10 cellular contexts compared by ENCODE assay signal in the genomic region with DNA sequence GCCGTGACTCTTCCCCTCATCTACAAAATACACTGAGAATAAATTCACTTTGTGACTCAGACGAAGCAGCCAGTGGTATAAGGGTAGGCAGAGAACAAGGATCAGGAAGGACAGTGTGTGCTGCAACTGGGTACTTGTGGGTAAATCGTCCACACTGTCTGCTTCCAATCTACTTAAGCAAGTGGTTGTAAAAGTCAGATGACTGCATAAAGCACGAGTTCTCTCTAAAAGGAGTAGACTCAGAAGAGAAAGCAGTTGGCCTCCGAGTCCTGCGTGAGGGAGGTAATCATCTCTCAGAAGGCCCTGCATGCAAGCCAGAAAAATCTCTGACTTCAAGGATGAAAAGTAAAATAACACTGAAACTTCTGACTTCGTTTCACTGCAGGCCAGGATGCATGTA. TPM values are rescaled to one million over a fixed set of nuclear protein-coding genes. Genes with fewer than 3 reads are reported as not detected.
DNase-seq lines count a peak whose midpoint lies in the region; ATAC-seq and TF ChIP-seq lines count a peak whose summit lies in the region.
"Had no signal": no experiment of that assay in that cellular context is flagged by ENCODE, and none has a peak within 500 bp of the region (broad histone marks: within the 10 kb centered on the region; RNA-seq: fewer than 3 reads in every experiment).

No MANE protein-coding gene starts in this region.

- H3K27ac Mint-ChIP-seq in endodermal cell = peak overlapping the region; percentile 83
- H3K27ac Mint-ChIP-seq in stimulated activated effector memory CD8-positive, alpha-beta T cell treated with anti-CD3 and anti-CD28 coated beads, Interleukin-12 subunit alpha, Interleukin-12 subunit beta, amount 100 ng/mL, for 72 hours = peak overlapping the region; percentile 74
- no peak overlapping the region for H3K27ac Mint-ChIP-seq in activated naive CD8-positive, alpha-beta T cell treated with anti-CD3 and anti-CD28 coated beads for 36 hours
- H3K27ac Mint-ChIP-seq: IgD-negative memory B cell had no signal

- H3K27ac ChIP-seq in endodermal cell (ENCODE audit: low read depth, low read length) = no peak overlapping the region
- peak overlapping the region; percentile 42 to 63 for H3K27ac ChIP-seq in liver (ENCODE audit: low read depth in 1 of 2, low read length in 2 of 2)
- H3K27ac ChIP-seq: parathyroid adenoma had no signal

- H3K9me3 ChIP-seq in endodermal cell (ENCODE audit: control insufficient read depth, low read length) (no peaks in the 10 kb centered on the region), liver (ENCODE audit: control insufficient read depth in 4 of 4, low read length in 3 of 4) (no peaks in the 10 kb centered on the region)

- TF ChIP-seq CTCF in endodermal cell (conservative IDR thresholded peaks at IDR 0.05) = no peak
- no peak for TF ChIP-seq CTCF in liver (IDR thresholded peaks at IDR 0.05; ENCODE audit: low read depth, low read length, missing input control)

- no peak for ATAC-seq in stimulated activated effector memory CD8-positive, alpha-beta T cell treated with anti-CD3 and anti-CD28 coated beads, Interleukin-12 subunit alpha, Interleukin-12 subunit beta, amount 100 ng/mL, for 72 hours
- ATAC-seq in HG03378 (IDR thresholded peaks at IDR 0.05; ENCODE audit: unreplicated experiment) = no peak

- H3K9me3 Mint-ChIP-seq in endodermal cell = peaks cover 2% of the 10 kb centered on the region
- no peaks in the 10 kb centered on the region for H3K9me3 Mint-ChIP-seq in stimulated activated effector memory CD8-positive, alpha-beta T cell treated with anti-CD3 and anti-CD28 coated beads, Interleukin-12 subunit alpha, Interleukin-12 subunit beta, amount 100 ng/mL, for 72 hours
- H3K9me3 Mint-ChIP-seq in activated naive CD8-positive, alpha-beta T cell treated with anti-CD3 and anti-CD28 coated beads for 36 hours = no peaks in the 10 kb centered on the region
- H3K9me3 Mint-ChIP-seq: IgD-negative memory B cell had no signal

- H3K36me3 ChIP-seq in endodermal cell (ENCODE audit: control insufficient read depth, insufficient read depth, low read length) (peaks cover 64% of the 10 kb centered on the region), liver (ENCODE audit: control insufficient read depth in 4 of 4, insufficient read depth in 3 of 4, low read depth in 1 of 4, low read length in 3 of 4) (peaks cover 0 to 9% (median 3%) of the 10 kb centered on the region in 4 donors)

- CTCF ChIA-PET in HEK293T (lab: Yijun Ruan, JAX) = no interaction called here

- H3K4me1 ChIP-seq in endodermal cell (ENCODE audit: control insufficient read depth, insufficient read depth, low read length) (no peaks in the 10 kb centered on the region), liver (ENCODE audit: control insufficient read depth in 4 of 4, insufficient read depth in 4 of 4, low read length in 3 of 4) (peaks cover 5 to 21% (median 11%) of the 10 kb centered on the region in 4 donors)
- H3K4me1 ChIP-seq: parathyroid adenoma had no signal

- H3K36me3 Mint-ChIP-seq in endodermal cell (ENCODE audit: low read depth) = peaks cover 40% of the 10 kb centered on the region
- peaks cover 74% of the 10 kb centered on the region for H3K36me3 Mint-ChIP-seq in stimulated activated effector memory CD8-positive, alpha-beta T cell treated with anti-CD3 and anti-CD28 coated beads, Interleukin-12 subunit alpha, Interleukin-12 subunit beta, amount 100 ng/mL, for 72 hours
- peaks cover 6% of the 10 kb centered on the region for H3K36me3 Mint-ChIP-seq in activated naive CD8-positive, alpha-beta T cell treated with anti-CD3 and anti-CD28 coated beads for 36 hours

- no peak for TF ChIP-seq RAD21 in liver (IDR thresholded peaks at IDR 0.05)

- no peaks in the 10 kb centered on the region for H3K27me3 ChIP-seq in endodermal cell (ENCODE audit: control insufficient read depth, insufficient read depth, low read length, poor library complexity, severe bottlenecking)
- H3K27me3 ChIP-seq in liver (ENCODE audit: control insufficient read depth in 4 of 4, insufficient read depth in 4 of 4, low read length in 3 of 4) = no peaks in the 10 kb centered on the region

- H3K9ac ChIP-seq in endodermal cell (ENCODE audit: extremely low read depth, low read length, poor library complexity, severe bottlenecking) (no peak overlapping the region), liver (ENCODE audit: low read depth in 1 of 2, low read length in 2 of 2) (no peak overlapping the region)
- H3K9ac ChIP-seq: parathyroid adenoma had no signal

- peak; percentile 23 for DNase-seq in HEK293T (ENCODE audit: extremely low spot score)
- DNase-seq in endodermal cell = no peak
- no peak for DNase-seq in stimulated activated effector memory CD8-positive, alpha-beta T cell treated with anti-CD3 and anti-CD28 coated beads, Interleukin-12 subunit alpha, Interleukin-12 subunit beta, amount 100 ng/mL, for 72 hours (ENCODE audit: low spot score in 2 of 2)
- DNase-seq in activated CD8-positive, alpha-beta memory T cell treated with anti-CD3 and anti-CD28 coated beads, Interleukin-2, amount 50 U/mL, for 48 hours = no peak
- no peak for DNase-seq in activated naive CD8-positive, alpha-beta T cell treated with anti-CD3 and anti-CD28 coated beads for 36 hours
- no peak for DNase-seq in activated effector memory CD4-positive, alpha-beta T cell treated with anti-CD3 and anti-CD28 coated beads, Interleukin-2, amount 50 U/mL, for 16 hours

- 91 to 93% methylated on average over 6 to 7 of the region's 7 CpGs for WGBS in endodermal cell (ENCODE audit: insufficient coverage in 1 of 2, insufficient read length in 1 of 2), 2 experiments
- 38% methylated on average over 7 of the region's 7 CpGs for WGBS in liver

- H3K4me3 ChIP-seq in endodermal cell (ENCODE audit: low read length) (no peak overlapping the region), liver (ENCODE audit: low read depth in 1 of 3, low read length in 3 of 3) (no peak overlapping the region)

- peaks cover 6% of the 10 kb centered on the region for H3K4me1 Mint-ChIP-seq in endodermal cell
- H3K4me1 Mint-ChIP-seq in stimulated activated effector memory CD8-positive, alpha-beta T cell treated with anti-CD3 and anti-CD28 coated beads, Interleukin-12 subunit alpha, Interleukin-12 subunit beta, amount 100 ng/mL, for 72 hours = peaks cover 3% of the 10 kb centered on the region
- peaks cover 1% of the 10 kb centered on the region for H3K4me1 Mint-ChIP-seq in activated naive CD8-positive, alpha-beta T cell treated with anti-CD3 and anti-CD28 coated beads for 36 hours

- no peaks in the 10 kb centered on the region for H3K27me3 Mint-ChIP-seq in endodermal cell (ENCODE audit: insufficient read depth)
- H3K27me3 Mint-ChIP-seq in activated naive CD8-positive, alpha-beta T cell treated with anti-CD3 and anti-CD28 coated beads for 36 hours = no peaks in the 10 kb centered on the region
- H3K27me3 Mint-ChIP-seq: IgD-negative memory B cell had no signal

- POLR2A ChIA-PET in HEK293T (lab: Yijun Ruan, JAX) = interaction anchor here (1.4 to 1.6 kb wide), 2 partner anchors 9 to 145 kb away, joined by 4 to 5 read pairs; no protein-coding TSS in a partner anchor

- no peak overlapping the region for H3K4me3 Mint-ChIP-seq in endodermal cell
- no peak overlapping the region for H3K4me3 Mint-ChIP-seq in stimulated activated effector memory CD8-positive, alpha-beta T cell treated with anti-CD3 and anti-CD28 coated beads, Interleukin-12 subunit alpha, Interleukin-12 subunit beta, amount 100 ng/mL, for 72 hours
- H3K4me3 Mint-ChIP-seq in activated naive CD8-positive, alpha-beta T cell treated with anti-CD3 and anti-CD28 coated beads for 36 hours = no peak overlapping the region
- H3K4me3 Mint-ChIP-seq: IgD-negative memory B cell had no signal

TF ChIP-seq in HEK293T, 16 proteins besides CTCF, POLR2A, EP300 and RAD21:
- TF ChIP-seq HDGF (IDR thresholded peaks at IDR 0.05; ENCODE audit: borderline replicate concordance) = no peak
- no peak for TF ChIP-seq FOXM1 (IDR thresholded peaks at IDR 0.05; ENCODE audit: borderline replicate concordance)
- TF ChIP-seq, protein P1, sequence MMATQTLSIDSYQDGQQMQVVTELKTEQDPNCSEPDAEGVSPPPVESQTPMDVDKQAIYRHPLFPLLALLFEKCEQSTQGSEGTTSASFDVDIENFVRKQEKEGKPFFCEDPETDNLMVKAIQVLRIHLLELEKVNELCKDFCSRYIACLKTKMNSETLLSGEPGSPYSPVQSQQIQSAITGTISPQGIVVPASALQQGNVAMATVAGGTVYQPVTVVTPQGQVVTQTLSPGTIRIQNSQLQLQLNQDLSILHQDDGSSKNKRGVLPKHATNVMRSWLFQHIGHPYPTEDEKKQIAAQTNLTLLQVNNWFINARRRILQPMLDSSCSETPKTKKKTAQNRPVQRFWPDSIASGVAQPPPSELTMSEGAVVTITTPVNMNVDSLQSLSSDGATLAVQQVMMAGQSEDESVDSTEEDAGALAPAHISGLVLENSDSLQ (IDR thresholded peaks at IDR 0.05) = no peak
- TF ChIP-seq FOXA1 (IDR thresholded peaks at IDR 0.05) = no peak
- TF ChIP-seq BHLHE40 (IDR thresholded peaks at IDR 0.05; ENCODE audit: borderline replicate concordance) = no peak
- no peak for TF ChIP-seq SP1 (IDR thresholded peaks at IDR 0.05)
- no peak for TF ChIP-seq ZNF384 (IDR thresholded peaks at IDR 0.05)
- TF ChIP-seq NFRKB (IDR thresholded peaks at IDR 0.05) = no peak
- TF ChIP-seq ARNT (IDR thresholded peaks at IDR 0.05) = no peak

TF ChIP-seq in liver, 16 proteins besides CTCF, POLR2A, EP300 and RAD21 (continues in another document):
- TF ChIP-seq, protein P2, sequence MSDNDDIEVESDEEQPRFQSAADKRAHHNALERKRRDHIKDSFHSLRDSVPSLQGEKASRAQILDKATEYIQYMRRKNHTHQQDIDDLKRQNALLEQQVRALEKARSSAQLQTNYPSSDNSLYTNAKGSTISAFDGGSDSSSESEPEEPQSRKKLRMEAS (IDR thresholded peaks at IDR 0.05) = no peak
- TF ChIP-seq RXRA (IDR thresholded peaks at IDR 0.05) (no peak), FOXA2 (IDR thresholded peaks at IDR 0.05) (no peak), EGR1 (IDR thresholded peaks at IDR 0.05; ENCODE audit: low read depth in 2 of 2) (no peak)

RNA-seq across cellular contexts. Expression of a gene that starts 43.1 kb away (rescaled TPM):
- total RNA-seq in endodermal cell (10 to 100 TPM; 48.0 to 62.4 TPM), liver (10 to 100 TPM; 31.7 to 38.6 TPM)
- polyA plus RNA-seq in endodermal cell (2013, experiment 1 of 2) = 42.5 TPM
- polyA plus RNA-seq in endodermal cell (2013, experiment 2 of 2) = 40.5 TPM
- polyA plus RNA-seq in liver = 10 to 100 TPM in 1 of 2 donors, 1 to 10 TPM in 1; 6.8 to 12.1 TPM
- 10 to 100 TPM; 29.4 to 31.4 TPM for total RNA-seq in activated naive CD8-positive, alpha-beta T cell treated with anti-CD3 and anti-CD28 coated beads for 36 hours
